In genomic region chr5:102907099-102907498, GRCh38 we compare ENCODE assay signal across 1 cellular context.
TF ChIP-seq lines count a peak whose summit lies in the region.
"Not testable (repeated sequence)": the region's sequence is repeated elsewhere in the genome, so short reads cannot be mapped to it uniquely, and the experiment has no call there.

No MANE protein-coding gene starts in this region.

- CTCF ChIA-PET in HEK293 (lab: Yijun Ruan, JAX): not testable (repeated sequence)

- peaks cover 20% of the 10 kb centered on the region for H3K4me1 ChIP-seq in HEK293 (ENCODE audit: control insufficient read depth, insufficient read depth, low read length)

- not testable (repeated sequence) for TF ChIP-seq CTCF in HEK293 (tag by site-specific recombination; IDR thresholded peaks at IDR 0.05)

- not testable (repeated sequence) for H3K27ac ChIP-seq in HEK293 (ENCODE audit: extremely low read depth, low read depth, low read length)

- POLR2A ChIA-PET in HEK293 (lab: Yijun Ruan, JAX): not testable (repeated sequence)

- not testable (repeated sequence) for H3K9me3 ChIP-seq in HEK293 (ENCODE audit: control insufficient read depth, insufficient read depth, low read depth, low read length)

- H3K4me3 ChIP-seq in HEK293 (ENCODE audit: low read depth, low read length): not testable (repeated sequence)

- H3K36me3 ChIP-seq in HEK293 (ENCODE audit: control insufficient read depth in 2 of 2, insufficient read depth in 1 of 2, low read length in 2 of 2): not testable (repeated sequence)

TF ChIP-seq in HEK293, 187 proteins besides CTCF, POLR2A, EP300 and RAD21:
- 0 out of 2 replicates have a peak, but pooled peaks have one; percentile 63 for TF ChIP-seq ZNF580 (tag by site-specific recombination; IDR thresholded peaks at IDR 0.05)
- peak; percentile 85 for TF ChIP-seq ZNF146 (tag by site-specific recombination; IDR thresholded peaks at IDR 0.05)
- TF ChIP-seq ZNF280D (tag by site-specific recombination; IDR thresholded peaks at IDR 0.05): 0 out of 2 replicates have a peak, but pooled peaks have one; percentile 26
